17 cellular contexts compared by ENCODE assay signal in the genomic region with DNA sequence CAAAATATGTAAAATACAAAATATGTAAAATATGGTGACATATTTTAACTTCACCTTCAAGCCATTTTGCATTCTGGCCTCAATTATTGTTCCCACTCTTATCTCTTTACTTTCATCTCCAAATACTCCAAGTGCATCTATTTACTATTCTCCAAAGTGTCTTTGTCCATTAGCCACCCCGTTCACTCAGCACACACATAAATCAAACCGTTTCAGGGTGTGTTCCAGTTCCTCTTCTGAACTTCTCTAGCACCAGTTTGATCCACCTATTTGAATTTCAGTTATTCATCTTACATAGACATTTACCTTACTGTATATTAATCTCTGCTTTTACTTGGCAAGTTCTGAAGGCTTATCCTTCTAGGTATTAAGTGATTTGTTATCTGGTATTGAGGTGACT. TPM values are rescaled to one million over a fixed set of nuclear protein-coding genes. Genes with fewer than 3 reads are reported as not detected.
DNase-seq lines count a peak whose midpoint lies in the region; ATAC-seq, FAIRE-seq and TF ChIP-seq lines count a peak whose summit lies in the region.
"Had no signal": no experiment of that assay in that cellular context is flagged by ENCODE, and none has a peak within 500 bp of the region (broad histone marks: within the 10 kb centered on the region; RNA-seq: fewer than 3 reads in every experiment).

No MANE protein-coding gene starts in this region.

- TF ChIP-seq POLR2A in GM12891 (IDR thresholded peaks at IDR 0.05; ENCODE audit: low read depth, low read length), result no peak
- TF ChIP-seq POLR2A in K562 (conservative IDR thresholded peaks at IDR 0.05), result no peak

- no peak overlapping the region for H3K27ac ChIP-seq in K562 (ENCODE audit: extremely low read depth, low read depth, low read length)
- H3K27ac ChIP-seq: C4-2B, Peyer's patch had no signal

- H3K79me2 ChIP-seq in K562 (ENCODE audit: control insufficient read depth, insufficient read depth, low read length), result no peaks in the 10 kb centered on the region

- ATAC-seq in K562 (no peak), naive B cell (ENCODE audit: low read depth in 2 of 2) (no peak), T-cell (replicated peaks in 1 of 4) (no peak)

- H3K27ac Mint-ChIP-seq in naive B cell (peak overlapping the region in 5 of 6 donors; percentile 3 to 87 (median 31)), mesothelial cell of epicardium (no peak overlapping the region), T-cell (no peak overlapping the region), MCF 10A (ENCODE audit: low read depth, unreplicated experiment) (no peak overlapping the region)

- H4K20me1 ChIP-seq in K562 (replicated peaks; ENCODE audit: control insufficient read depth, insufficient read depth, low read length), result no peaks in the 10 kb centered on the region

- in situ Hi-C loops in K562 (cut with MboI), result no loop called here

- TF ChIP-seq EP300 in K562 (IDR thresholded peaks at IDR 0.05; ENCODE audit: low read length), result no peak

- no peak overlapping the region for H2AFZ ChIP-seq in K562 (ENCODE audit: low read depth, low read length)

- no peak for TF ChIP-seq RAD21 in K562 (CRISPR knock-in tag; conservative IDR thresholded peaks at IDR 0.05 in 1 of 2, IDR thresholded peaks at IDR 0.05 in 1 of 2)

- H3K4me2 ChIP-seq in K562 (ENCODE audit: insufficient read depth, low read length), result no peak overlapping the region

- H3K4me3 Mint-ChIP-seq in naive B cell, result peak overlapping the region in 1 of 8 donors; percentile 67
- H3K4me3 Mint-ChIP-seq in mesothelial cell of epicardium, result no peak overlapping the region
- H3K4me3 Mint-ChIP-seq in T-cell, result no peak overlapping the region
- no peak overlapping the region for H3K4me3 Mint-ChIP-seq in MCF 10A (ENCODE audit: unreplicated experiment)

- peaks cover 2% of the 10 kb centered on the region; the same call in 2 of the 3 replicates for H3K36me3 ChIP-seq in K562 (ENCODE audit: control insufficient read depth, insufficient read depth, low read length)

- no peaks in the 10 kb centered on the region for H3K9me1 ChIP-seq in K562 (ENCODE audit: control insufficient read depth, insufficient read depth, low read length)

- H3K9me3 Mint-ChIP-seq in naive B cell, result peaks cover 0 to 3% (median 0%) of the 10 kb centered on the region in 7 donors
- H3K9me3 Mint-ChIP-seq in mesothelial cell of epicardium, result no peaks in the 10 kb centered on the region
- no peaks in the 10 kb centered on the region for H3K9me3 Mint-ChIP-seq in T-cell
- H3K9me3 Mint-ChIP-seq in MCF 10A (ENCODE audit: unreplicated experiment), result no peaks in the 10 kb centered on the region

- H3K36me3 Mint-ChIP-seq in naive B cell (peaks cover 34 to 40% of the 10 kb centered on the region in 2 donors), mesothelial cell of epicardium (no peaks in the 10 kb centered on the region), T-cell (peaks cover 58% of the 10 kb centered on the region), MCF 10A (ENCODE audit: insufficient read depth, unreplicated experiment) (no peaks in the 10 kb centered on the region)

- no peak overlapping the region for H3K9ac ChIP-seq in K562 (ENCODE audit: insufficient read depth in 1 of 2, low read depth in 2 of 2, low read length in 2 of 2)

- no peaks in the 10 kb centered on the region for H3K9me3 ChIP-seq in K562 (replicated peaks; ENCODE audit: control insufficient read depth, insufficient read depth, low read depth, low read length)
- H3K9me3 ChIP-seq: Peyer's patch had no signal

- H3K4me3 ChIP-seq in K562, result no peak overlapping the region
- H3K4me3 ChIP-seq: Peyer's patch had no signal

- TF ChIP-seq CTCF in K562 (IDR thresholded peaks at IDR 0.05 in 2 of 3, conservative IDR thresholded peaks at IDR 0.05 in 1 of 3; ENCODE audit: insufficient read depth in 2 of 3, low read depth in 1 of 3, low read length in 3 of 3) (no peak), mesothelial cell of epicardium (IDR thresholded peaks at IDR 0.05; ENCODE audit: unreplicated experiment) (no peak), MCF 10A (IDR thresholded peaks at IDR 0.05; ENCODE audit: unreplicated experiment) (no peak)

- H3K4me1 Mint-ChIP-seq in naive B cell, result peaks cover 0 to 6% (median 4%) of the 10 kb centered on the region in 3 donors
- H3K4me1 Mint-ChIP-seq in mesothelial cell of epicardium, result peaks cover 17% of the 10 kb centered on the region
- H3K4me1 Mint-ChIP-seq in T-cell, result peaks cover 0 to 3% (median 0%) of the 10 kb centered on the region in 3 donors
- no peaks in the 10 kb centered on the region for H3K4me1 Mint-ChIP-seq in MCF 10A (ENCODE audit: insufficient read depth, unreplicated experiment)

- CTCF ChIA-PET in K562 (lab: Yijun Ruan, JAX; ENCODE audit: low intra/inter-chr PET ratio), result no interaction called here
- CTCF ChIA-PET in T-cell (lab: Charles Lee), result no interaction called here
- CTCF ChIA-PET in MCF 10A (lab: Yijun Ruan, JAX), result interaction anchor here (0.7 kb wide), 1 partner anchor 10 kb away, joined by 3 read pairs; no protein-coding TSS in a partner anchor

- DNase-seq in GM12891 (ENCODE audit: insufficient read length, low spot score), result no peak
- peak; percentile 19 for DNase-seq in NCI-H187 treated with DMSO at 0.1 percent for 48 hours (lab: John Stamatoyannopoulos, UW)
- DNase-seq in K562 (ENCODE audit: extremely low read depth in 1 of 4, low spot score in 3 of 4), result no peak
- no peak for DNase-seq in naive B cell
- DNase-seq in NCI-H2196 (lab: John Stamatoyannopoulos, UW; ENCODE audit: unreplicated experiment), result no peak
- no peak for DNase-seq in mesothelial cell of epicardium (ENCODE audit: low spot score in 2 of 2, unreplicated experiment in 2 of 2)
- no peak for DNase-seq in T-cell
- DNase-seq in MCF 10A (ENCODE audit: unreplicated experiment), result no peak
- DNase-seq: COR-L47, KBM-7, NCI-H1105, NCI-H1694 treated with DMSO at 0.1 percent for 48 hours, NCI-H446, NCI-H774, Peyer's patch had no signal

- intact Hi-C loops in K562 (cut with micrococcal nuclease), result no loop called here
- intact Hi-C loops in MCF 10A (cut with micrococcal nuclease), result no loop called here

- no TSS peak for BruUV-seq in K562 (replicated peaks; lab: Mats Ljungman, UMichigan)
- BruUV-seq in MCF 10A (replicated peaks; lab: Mats Ljungman, UMichigan), result no TSS peak

- POLR2A ChIA-PET in K562 (lab: Yijun Ruan, JAX), result no interaction called here
- POLR2A ChIA-PET in T-cell (lab: Charles Lee), result interaction anchor here in 1 of 2 donors (0.5 kb wide), 1 partner anchor 165 kb away, joined by 4 read pairs; no protein-coding TSS in a partner anchor
- POLR2A ChIA-PET in MCF 10A (lab: Yijun Ruan, JAX), result interaction anchor here (1.2 kb wide), 1 partner anchor 100 kb away, joined by 3 read pairs; no protein-coding TSS in a partner anchor

- H3K27me3 ChIP-seq in K562 (ENCODE audit: control insufficient read depth in 2 of 2, insufficient read depth in 2 of 2, low read length in 2 of 2), result no peaks in the 10 kb centered on the region
- H3K27me3 ChIP-seq: Peyer's patch had no signal

- H3K4me1 ChIP-seq in K562 (replicated peaks in 1 of 2; ENCODE audit: control insufficient read depth in 2 of 2, insufficient read depth in 2 of 2, low read length in 2 of 2), result no peaks in the 10 kb centered on the region
- H3K4me1 ChIP-seq: Peyer's patch had no signal

- FAIRE-seq in GM12891 (lab: Jason Lieb, UNC) (no peak), K562 (lab: Jason Lieb, UNC) (no peak)
- FAIRE-seq: H1 had no signal

- H3K27me3 Mint-ChIP-seq in naive B cell (no peaks in the 10 kb centered on the region), mesothelial cell of epicardium (ENCODE audit: low read depth) (no peaks in the 10 kb centered on the region), T-cell (no peaks in the 10 kb centered on the region), MCF 10A (ENCODE audit: insufficient read depth, unreplicated experiment) (no peaks in the 10 kb centered on the region)

- 14% methylated on average over 2 of the region's 2 CpGs for WGBS in K562 (ENCODE audit: insufficient coverage, low coverage, missing lambda C conversion rate)

TF ChIP-seq in GM12891, 5 proteins besides CTCF, POLR2A, EP300 and RAD21:
- TF ChIP-seq SPI1 (IDR thresholded peaks at IDR 0.05; ENCODE audit: low read depth, low read length) (peak; percentile 62), POU2F2 (IDR thresholded peaks at IDR 0.05; ENCODE audit: low read depth, low read length) (no peak)

TF ChIP-seq in K562, 482 proteins besides CTCF, POLR2A, EP300 and RAD21 (continues in another document):
- TF ChIP-seq, protein P1, sequence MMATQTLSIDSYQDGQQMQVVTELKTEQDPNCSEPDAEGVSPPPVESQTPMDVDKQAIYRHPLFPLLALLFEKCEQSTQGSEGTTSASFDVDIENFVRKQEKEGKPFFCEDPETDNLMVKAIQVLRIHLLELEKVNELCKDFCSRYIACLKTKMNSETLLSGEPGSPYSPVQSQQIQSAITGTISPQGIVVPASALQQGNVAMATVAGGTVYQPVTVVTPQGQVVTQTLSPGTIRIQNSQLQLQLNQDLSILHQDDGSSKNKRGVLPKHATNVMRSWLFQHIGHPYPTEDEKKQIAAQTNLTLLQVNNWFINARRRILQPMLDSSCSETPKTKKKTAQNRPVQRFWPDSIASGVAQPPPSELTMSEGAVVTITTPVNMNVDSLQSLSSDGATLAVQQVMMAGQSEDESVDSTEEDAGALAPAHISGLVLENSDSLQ (IDR thresholded peaks at IDR 0.05), result peak; percentile 73
- TF ChIP-seq SPI1 (IDR thresholded peaks at IDR 0.05; ENCODE audit: borderline replicate concordance, low read depth, low read length), result peak; percentile 81; the same call in 1 of the 2 replicates

RNA-seq across cellular contexts. Expression of gene SGO1, which starts 45.1 kb away (rescaled TPM):
- polyA plus RNA-seq in GM12891 (2012; ENCODE audit: low read depth, missing spikeins), result 7.4 TPM
- total RNA-seq in K562 (2011; cell fraction: chromatin; rRNA removed; ENCODE audit: low replicate concordance), result 11.6 and 39.0 TPM in 2 replicates
- total RNA-seq in K562 (2011; cell fraction: nucleolus; rRNA removed), result 9.2 and 9.6 TPM in 2 replicates
- 25.8 and 42.7 TPM in 2 replicates for total RNA-seq in K562 (2011; cell fraction: nucleoplasm; rRNA removed)
- total RNA-seq in K562 (2014; rRNA removed) (19.6 and 22.1 TPM in 2 replicates), K562 (2014; rRNA removed; fragmentation: Illumina TruSeq; extraction: Trizol) (37.9 and 41.9 TPM in 2 replicates), K562 (2015; rRNA removed; fragmentation: Illumina TruSeq; extraction: Trizol) (36.8 and 39.1 TPM in 2 replicates), K562 (2021) (37.4 and 37.7 TPM in 2 replicates), mesothelial cell of epicardium (9.3 to 10.1 TPM (median 9.6 TPM) in 3 replicates), T-cell (1 to 10 TPM in 1 of 5 donors, under 1 TPM in 4; 0.58 to 1.1 (median 0.70) TPM), MCF 10A (2022) (6.8 and 12.2 TPM in 2 replicates)
- polyA plus RNA-seq in K562 (2011; rRNA removed) (18.0 and 20.0 TPM in 2 replicates), K562 (2014; fragmentation: Illumina TruSeq; extraction: Trizol) (46.5 and 57.3 TPM in 2 replicates), K562 (2014; fragmentation: Nextera tagmentation; extraction: Ambion mirVana) (10 to 100 TPM; 13.7 to 17.0 TPM), K562 (2014; rRNA removed) (23.9 and 28.2 TPM in 2 replicates), naive B cell (ENCODE audit: low read depth in 6 of 6) (10 to 100 TPM; 10.1 to 19.8 (median 12.1) TPM)
- 5.4 and 8.4 TPM in 2 replicates for polyA plus RNA-seq in K562 (2011; cell fraction: cytosol; rRNA removed)
- 9.7 and 9.8 TPM in 2 replicates for polyA plus RNA-seq in K562 (2011; cell fraction: nucleus; rRNA removed)
- 23.7 and 24.2 TPM in 2 replicates for polyA plus RNA-seq in K562 (2012)
- polyA minus RNA-seq in K562 (2011; rRNA and poly(A)+ RNA removed), result 23.6 and 31.6 TPM in 2 replicates
- 12.6 and 13.3 TPM in 2 replicates for polyA minus RNA-seq in K562 (2011; cell fraction: cytosol; rRNA and poly(A)+ RNA removed)
- polyA minus RNA-seq in K562 (2011; cell fraction: nucleus; rRNA and poly(A)+ RNA removed), result 15.6 and 22.7 TPM in 2 replicates

Comparison
In these comparisons a context has a peak if more than half of its experiments do, and no peak if none do; other contexts are left out.
1. H3K27ac Mint-ChIP-seq: peak in naive B cell (5 of 6); none in mesothelial cell of epicardium (single experiment), T-cell (0 of 2) and MCF 10A (single experiment).